20 cellular contexts compared by ENCODE assay signal in genomic region chr7:85573346-85573745, GRCh38.
A peak's percentile ranks its signal among the peaks of the same experiment; 100 is the strongest.
DNase-seq lines count a peak whose midpoint lies in the region; ATAC-seq and TF ChIP-seq lines count a peak whose summit lies in the region.
"Had no signal": no experiment of that assay in that cellular context is flagged by ENCODE, and none has a peak within 500 bp of the region (broad histone marks: within the 10 kb centered on the region; RNA-seq: fewer than 3 reads in every experiment).

No MANE protein-coding gene starts in this region.

- peaks cover 2% of the 10 kb centered on the region for H3K27me3 Mint-ChIP-seq in neural progenitor cell (ENCODE audit: insufficient read depth, low read depth)
- H3K27me3 Mint-ChIP-seq: CD8-positive, alpha-beta memory T cell had no signal

- no peaks in the 10 kb centered on the region for H3K9me3 ChIP-seq in neural progenitor cell (ENCODE audit: low read depth)
- H3K9me3 ChIP-seq: HAP-1, SJCRH30 had no signal

- no peaks in the 10 kb centered on the region for H3F3A ChIP-seq in neural progenitor cell (ENCODE audit: low read depth)

- no peaks in the 10 kb centered on the region for H3K36me3 Mint-ChIP-seq in neural progenitor cell
- H3K36me3 Mint-ChIP-seq: CD8-positive, alpha-beta memory T cell had no signal

- no peaks in the 10 kb centered on the region for H4K20me1 ChIP-seq in neural progenitor cell (ENCODE audit: low read depth)

- no peaks in the 10 kb centered on the region for H3K4me1 ChIP-seq in neural progenitor cell
- H3K4me1 ChIP-seq: HAP-1, SJCRH30 had no signal

- no peak overlapping the region for H3K4me2 ChIP-seq in neural progenitor cell
- H3K4me2 ChIP-seq: GM23338 had no signal

- peak overlapping the region; percentile 35 for H2AFZ ChIP-seq in neural progenitor cell (replicated peaks)
- H2AFZ ChIP-seq: GM23338 had no signal

- no peaks in the 10 kb centered on the region for H3K36me3 ChIP-seq in neural progenitor cell
- H3K36me3 ChIP-seq: HAP-1, SJCRH30 had no signal

- ATAC-seq in GM19328 (IDR thresholded peaks at IDR 0.05; ENCODE audit: unreplicated experiment): no peak
- ATAC-seq: GM23338 had no signal

- H3K27ac ChIP-seq in HL-60 (replicated peaks): 0 out of 2 replicates have a peak overlapping the region, but pooled peaks have one; percentile 18
- H3K27ac ChIP-seq in neural progenitor cell: no peak overlapping the region
- H3K27ac ChIP-seq: C4-2B, SJCRH30 had no signal

- no peaks in the 10 kb centered on the region for H3K9me3 Mint-ChIP-seq in neural progenitor cell
- H3K9me3 Mint-ChIP-seq: GM23338 had no signal

- no peaks in the 10 kb centered on the region for H3K79me2 ChIP-seq in neural progenitor cell (ENCODE audit: low read depth)

- no peak overlapping the region for H3K4me3 ChIP-seq in HL-60 (replicated peaks; ENCODE audit: insufficient read depth, low read length)
- H3K4me3 ChIP-seq in fibroblast of villous mesenchyme (ENCODE audit: low read depth, low read length): no peak overlapping the region
- no peak overlapping the region for H3K4me3 ChIP-seq in neural progenitor cell
- H3K4me3 ChIP-seq: GM23338, HAP-1, SJCRH30 had no signal

- no peaks in the 10 kb centered on the region for H3K4me1 Mint-ChIP-seq in neural progenitor cell
- H3K4me1 Mint-ChIP-seq: CD8-positive, alpha-beta memory T cell; GM23338 had no signal

- H3K27me3 ChIP-seq in HL-60 (ENCODE audit: insufficient read depth, poor library complexity, severe bottlenecking): no peaks in the 10 kb centered on the region
- H3K27me3 ChIP-seq in neural progenitor cell: no peaks in the 10 kb centered on the region
- H3K27me3 ChIP-seq: SJCRH30 had no signal

- H3K4me3 Mint-ChIP-seq in neural progenitor cell: no peak overlapping the region
- H3K4me3 Mint-ChIP-seq: CD8-positive, alpha-beta memory T cell; GM23338 had no signal

- H3K9ac ChIP-seq in neural progenitor cell: no peak overlapping the region

- H3K27ac Mint-ChIP-seq in neural progenitor cell: no peak overlapping the region
- H3K27ac Mint-ChIP-seq: CD8-positive, alpha-beta memory T cell; GM23338 had no signal

- TF ChIP-seq CTCF in HL-60 (IDR thresholded peaks at IDR 0.05; ENCODE audit: insufficient read depth, low read length) (no peak), fibroblast of villous mesenchyme (IDR thresholded peaks at IDR 0.05; ENCODE audit: insufficient read depth, low read depth, low read length) (no peak), neural progenitor cell (IDR thresholded peaks at IDR 0.05) (no peak)

- peak; percentile 34 for DNase-seq in NCI-H2171 treated with DMSO at 0.1 percent for 48 hours (lab: John Stamatoyannopoulos, UW)
- no peak for DNase-seq in NCI-H2171 (lab: John Stamatoyannopoulos, UW)
- no peak for DNase-seq in HL-60 (ENCODE audit: low read depth in 1 of 2, low spot score in 1 of 2)
- peak; percentile 53 for DNase-seq in fibroblast of villous mesenchyme (ENCODE audit: low read depth)
- DNase-seq in neural progenitor cell (ENCODE audit: low spot score): no peak
- no peak for DNase-seq in AML-193 (lab: John Stamatoyannopoulos, UW)
- no peak for DNase-seq in NCI-H2107 treated with DMSO at 0.1 percent for 48 hours (lab: John Stamatoyannopoulos, UW; ENCODE audit: unreplicated experiment)
- DNase-seq: 8988T; CD8-positive, alpha-beta memory T cell; DMS53; GDM1; NCI-H1417; NCI-H187; NCI-H446 treated with DMSO at 0.1 percent for 48 hours; NCI-H774; SJCRH30 had no signal

Comparison
In these comparisons a context has a peak if more than half of its experiments do, and no peak if none do; other contexts are left out.
1. DNase-seq: peak in NCI-H2171 treated with DMSO at 0.1 percent for 48 hours (single experiment) and fibroblast of villous mesenchyme (single experiment); none in NCI-H2171 (single experiment), HL-60 (0 of 2), neural progenitor cell (single experiment), AML-193 (0 of 2) and NCI-H2107 treated with DMSO at 0.1 percent for 48 hours (single experiment).